Comparison of ENCODE assay signal across 8 cellular contexts in genomic region chr2:131492418-131493198, GRCh38. TPM values are rescaled to one million over a fixed set of nuclear protein-coding genes. Genes with fewer than 3 reads are reported as not detected.
A peak's percentile ranks its signal among the peaks of the same experiment; 100 is the strongest.
DNase-seq lines count a peak whose midpoint lies in the region; ATAC-seq and TF ChIP-seq lines count a peak whose summit lies in the region.

No MANE protein-coding gene starts in this region.

- H3K36me3 Mint-ChIP-seq in CD14-positive monocyte: peaks cover 5 to 8% of the 10 kb centered on the region in 2 donors

- no peaks in the 10 kb centered on the region for H3K9me3 ChIP-seq in colonic mucosa

- H3K27ac ChIP-seq in colonic mucosa: peak overlapping the region; percentile 94

- H3K4me1 Mint-ChIP-seq in CD14-positive monocyte: peaks cover 34% of the 10 kb centered on the region

- H3K27me3 ChIP-seq in colonic mucosa: no peaks in the 10 kb centered on the region

- peak overlapping the region; percentile 79 for H3K4me3 ChIP-seq in colonic mucosa

- peaks cover 0 to 3% (median 0%) of the 10 kb centered on the region in 3 donors for H3K27me3 Mint-ChIP-seq in CD14-positive monocyte (ENCODE audit: low read depth in 3 of 3)

- H3K9ac ChIP-seq in colonic mucosa (ENCODE audit: low read depth in 2 of 2, low read length in 2 of 2): peak overlapping the region; percentile 88 to 95

- DNase-seq in CD14-positive monocyte (ENCODE audit: low spot score) (peak; percentile 79), NCI-H524 treated with DMSO at 0.1 percent for 48 hours (lab: John Stamatoyannopoulos, UW) (peak; percentile 79), colonic mucosa (peak; percentile 93), left kidney (ENCODE audit: low read depth, low spot score) (peak; percentile 99)
- DNase-seq in activated CD4-positive, alpha-beta T cell treated with anti-CD3 and anti-CD28 coated beads for 48 hours: peak; percentile 96
- peak; percentile 96 for DNase-seq in stimulated activated CD4-positive, alpha-beta T cell treated with anti-CD3 and anti-CD28 coated beads, Interleukin-1b, Interleukin-23, amount 100 ng/mL, for 48 hours

- H3K36me3 ChIP-seq in colonic mucosa: no peaks in the 10 kb centered on the region

- ATAC-seq in GM19328 (IDR thresholded peaks at IDR 0.05; ENCODE audit: unreplicated experiment) (peak; percentile 60), HG03469 (IDR thresholded peaks at IDR 0.05; ENCODE audit: unreplicated experiment) (peak; percentile 47)

- H3K4me3 Mint-ChIP-seq in CD14-positive monocyte: peak overlapping the region; percentile 94 to 98

- TF ChIP-seq CTCF in CD14-positive monocyte (IDR thresholded peaks at IDR 0.05) (peak; percentile 92), colonic mucosa (IDR thresholded peaks at IDR 0.05) (peak; percentile 70)

- peaks cover 4% of the 10 kb centered on the region for H3K4me1 ChIP-seq in colonic mucosa

- intact Hi-C loops in CD14-positive monocyte (cut with micrococcal nuclease) (no loop called here), colonic mucosa (cut with DNase I) (loop anchor here (10.0 kb wide), 1 partner anchor 182 kb away; no protein-coding TSS in a partner anchor)

- H3K27ac Mint-ChIP-seq in CD14-positive monocyte: peak overlapping the region; percentile 89 to 95 (median 93)

- peaks cover 0 to 2% (median 0%) of the 10 kb centered on the region in 7 donors for H3K9me3 Mint-ChIP-seq in CD14-positive monocyte

RNA-seq across cellular contexts. Expression of gene MZT2A, which starts 0.4 kb away (rescaled TPM):
- polyA plus RNA-seq in CD14-positive monocyte: 10 to 100 TPM; 13.6 to 26.0 TPM
- 100 to 1,000 TPM; 120 to 125 TPM for total RNA-seq in colonic mucosa

RNA-seq across cellular contexts. Expression of gene TUBA3D, which starts 16.7 kb away (rescaled TPM):
- not detected for polyA plus RNA-seq in CD14-positive monocyte
- not detected for total RNA-seq in colonic mucosa

RNA-seq across cellular contexts. Expression of gene CCDC74A, which starts 35.1 kb away (rescaled TPM):
- polyA plus RNA-seq in CD14-positive monocyte: not detected
- 1 to 10 TPM; 2.0 to 4.1 TPM for total RNA-seq in colonic mucosa

Comparison
In these comparisons a context has a peak if more than half of its experiments do, and no peak if none do; other contexts are left out.
1. Peak in every context shown above with its lines: DNase-seq, ATAC-seq, H3K4me3 ChIP-seq and H3K27ac ChIP-seq.